16 cellular contexts compared by ENCODE assay signal in the genomic region with DNA sequence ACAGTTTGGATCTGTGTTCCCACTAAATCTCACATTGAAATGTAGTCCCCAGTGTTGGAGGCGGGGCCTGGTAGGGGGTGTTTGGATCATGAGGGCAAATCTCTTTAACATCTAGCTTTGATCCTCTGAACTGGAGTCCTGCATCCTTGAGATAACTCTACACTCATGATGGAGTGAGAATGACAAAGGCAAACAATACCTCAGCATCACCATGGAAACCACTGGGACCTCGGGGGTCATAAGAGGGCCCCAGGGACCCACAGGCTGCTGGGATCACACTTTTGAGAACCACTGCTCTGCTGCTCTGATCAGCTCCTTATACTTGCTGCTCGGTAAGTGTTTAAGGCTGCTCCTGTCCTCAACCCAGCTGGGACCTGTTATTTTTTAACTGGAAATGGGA. TPM values are rescaled to one million over a fixed set of nuclear protein-coding genes. Genes with fewer than 3 reads are reported as not detected.
DNase-seq lines count a peak whose midpoint lies in the region; ATAC-seq and TF ChIP-seq lines count a peak whose summit lies in the region.
"Had no signal": no experiment of that assay in that cellular context is flagged by ENCODE, and none has a peak within 500 bp of the region (broad histone marks: within the 10 kb centered on the region; RNA-seq: fewer than 3 reads in every experiment).

No MANE protein-coding gene starts in this region.

- no peak overlapping the region for H3K9ac ChIP-seq in neural progenitor cell

- no peak overlapping the region for H3K27ac ChIP-seq in neural progenitor cell
- H3K27ac ChIP-seq: C4-2B had no signal

- H3K4me3 Mint-ChIP-seq in chondrocyte (ENCODE audit: unreplicated experiment) (no peak overlapping the region), neural progenitor cell (no peak overlapping the region)
- no peak overlapping the region for H3K4me3 Mint-ChIP-seq in activated naive CD8-positive, alpha-beta T cell treated with anti-CD3 and anti-CD28 coated beads, Interleukin-2, amount 50 U/mL, for 24 hours
- H3K4me3 Mint-ChIP-seq in effector memory CD8-positive, alpha-beta T cell: no peak overlapping the region
- H3K4me3 Mint-ChIP-seq: CD4-positive, alpha-beta T cell; GM23338; HFFc6 had no signal

- no peaks in the 10 kb centered on the region for H3K27me3 ChIP-seq in neural progenitor cell

- no peaks in the 10 kb centered on the region for H3K4me1 ChIP-seq in neural progenitor cell
- H3K4me1 ChIP-seq: Caco-2 had no signal

- H3F3A ChIP-seq in neural progenitor cell (ENCODE audit: low read depth): no peaks in the 10 kb centered on the region

- ATAC-seq in activated naive CD8-positive, alpha-beta T cell treated with anti-CD3 and anti-CD28 coated beads, Interleukin-2, amount 50 U/mL, for 24 hours: no peak
- no peak for ATAC-seq in GM19023 (IDR thresholded peaks at IDR 0.05; ENCODE audit: unreplicated experiment)
- no peak for ATAC-seq in effector memory CD8-positive, alpha-beta T cell (replicated peaks)
- ATAC-seq: GM23338, HCT116 had no signal

- DNase-seq in activated CD8-positive, alpha-beta memory T cell treated with anti-CD3 and anti-CD28 coated beads for 24 hours: peak; percentile 19
- no peak for DNase-seq in activated CD8-positive, alpha-beta memory T cell treated with anti-CD3 and anti-CD28 coated beads, Interleukin-2, amount 50 U/mL, for 48 hours
- DNase-seq in chondrocyte (ENCODE audit: low spot score): peak; percentile 17
- DNase-seq in neural progenitor cell (ENCODE audit: low spot score): no peak
- DNase-seq in stimulated activated CD8-positive, alpha-beta memory T cell treated with anti-CD3 and anti-CD28 coated beads, Interleukin-4, amount 100 ng/mL, for 48 hours: peak; percentile 9
- DNase-seq in activated naive CD8-positive, alpha-beta T cell treated with anti-CD3 and anti-CD28 coated beads, Interleukin-2, amount 50 U/mL, for 24 hours: no peak
- DNase-seq in effector memory CD8-positive, alpha-beta T cell: no peak
- DNase-seq: ACHN; CD4-positive, alpha-beta T cell; HFFc6; IMR-90 had no signal

- H3K36me3 ChIP-seq in neural progenitor cell: no peaks in the 10 kb centered on the region

- H3K79me2 ChIP-seq in neural progenitor cell (ENCODE audit: low read depth): no peaks in the 10 kb centered on the region

- H3K36me3 Mint-ChIP-seq in chondrocyte (ENCODE audit: low read depth): peaks cover 18% of the 10 kb centered on the region
- peaks cover 25% of the 10 kb centered on the region for H3K36me3 Mint-ChIP-seq in neural progenitor cell
- H3K36me3 Mint-ChIP-seq in activated naive CD8-positive, alpha-beta T cell treated with anti-CD3 and anti-CD28 coated beads, Interleukin-2, amount 50 U/mL, for 24 hours (ENCODE audit: low read depth): peaks cover 15% of the 10 kb centered on the region
- H3K36me3 Mint-ChIP-seq in effector memory CD8-positive, alpha-beta T cell (ENCODE audit: insufficient read depth): peaks cover 9% of the 10 kb centered on the region

- H3K4me3 ChIP-seq in neural progenitor cell: no peak overlapping the region
- H3K4me3 ChIP-seq: GM23338 had no signal

- H3K9me3 Mint-ChIP-seq in chondrocyte (ENCODE audit: low read depth): peaks cover 14% of the 10 kb centered on the region
- peaks cover 13% of the 10 kb centered on the region for H3K9me3 Mint-ChIP-seq in neural progenitor cell
- peaks cover 8% of the 10 kb centered on the region for H3K9me3 Mint-ChIP-seq in activated naive CD8-positive, alpha-beta T cell treated with anti-CD3 and anti-CD28 coated beads, Interleukin-2, amount 50 U/mL, for 24 hours
- peaks cover 3 to 7% of the 10 kb centered on the region in 2 donors for H3K9me3 Mint-ChIP-seq in effector memory CD8-positive, alpha-beta T cell

- H3K27me3 Mint-ChIP-seq in chondrocyte (ENCODE audit: low read depth) (no peaks in the 10 kb centered on the region), neural progenitor cell (ENCODE audit: insufficient read depth, low read depth) (no peaks in the 10 kb centered on the region)
- H3K27me3 Mint-ChIP-seq in activated naive CD8-positive, alpha-beta T cell treated with anti-CD3 and anti-CD28 coated beads, Interleukin-2, amount 50 U/mL, for 24 hours: no peaks in the 10 kb centered on the region
- no peaks in the 10 kb centered on the region for H3K27me3 Mint-ChIP-seq in effector memory CD8-positive, alpha-beta T cell
- H3K27me3 Mint-ChIP-seq: CD4-positive, alpha-beta T cell had no signal

- H3K4me1 Mint-ChIP-seq in chondrocyte (ENCODE audit: low read depth): no peaks in the 10 kb centered on the region
- peaks cover 13% of the 10 kb centered on the region for H3K4me1 Mint-ChIP-seq in neural progenitor cell
- no peaks in the 10 kb centered on the region for H3K4me1 Mint-ChIP-seq in activated naive CD8-positive, alpha-beta T cell treated with anti-CD3 and anti-CD28 coated beads, Interleukin-2, amount 50 U/mL, for 24 hours
- no peaks in the 10 kb centered on the region for H3K4me1 Mint-ChIP-seq in effector memory CD8-positive, alpha-beta T cell (ENCODE audit: low read depth in 2 of 2)
- H3K4me1 Mint-ChIP-seq: GM23338 had no signal

- H2AFZ ChIP-seq in neural progenitor cell (replicated peaks): no peak overlapping the region
- H2AFZ ChIP-seq: GM23338 had no signal

- H4K20me1 ChIP-seq in neural progenitor cell (ENCODE audit: low read depth): no peaks in the 10 kb centered on the region

- no peak overlapping the region for H3K4me2 ChIP-seq in neural progenitor cell
- H3K4me2 ChIP-seq: GM23338 had no signal

- H3K9me3 ChIP-seq in neural progenitor cell (ENCODE audit: low read depth): peaks cover 8% of the 10 kb centered on the region

- H3K27ac Mint-ChIP-seq in chondrocyte (ENCODE audit: unreplicated experiment) (no peak overlapping the region), neural progenitor cell (peak overlapping the region; percentile 34)
- no peak overlapping the region for H3K27ac Mint-ChIP-seq in activated naive CD8-positive, alpha-beta T cell treated with anti-CD3 and anti-CD28 coated beads, Interleukin-2, amount 50 U/mL, for 24 hours
- no peak overlapping the region for H3K27ac Mint-ChIP-seq in effector memory CD8-positive, alpha-beta T cell
- H3K27ac Mint-ChIP-seq: CD4-positive, alpha-beta T cell; GM23338; HFFc6 had no signal

- TF ChIP-seq CTCF in chondrocyte (IDR thresholded peaks at IDR 0.05): no peak
- no peak for TF ChIP-seq CTCF in neural progenitor cell (IDR thresholded peaks at IDR 0.05)

RNA-seq across cellular contexts. Expression of gene OBSCN, which starts 13.4 kb away (rescaled TPM):
- total RNA-seq in chondrocyte: 6.3 to 11.4 TPM (median 10.2 TPM) in 3 replicates
- 5.1 and 14.9 TPM in 2 replicates for total RNA-seq in neural progenitor cell (ENCODE audit: low replicate concordance)

RNA-seq across cellular contexts. Expression of gene IBA57, which starts 28.8 kb away (rescaled TPM):
- total RNA-seq in chondrocyte (5.2 to 7.7 TPM (median 5.9 TPM) in 3 replicates), neural progenitor cell (ENCODE audit: low replicate concordance) (2.2 and 6.7 TPM in 2 replicates)

RNA-seq across cellular contexts. Expression of gene GJC2, which starts 44.7 kb away (rescaled TPM):
- 1.5 to 2.0 TPM (median 1.8 TPM) in 3 replicates for total RNA-seq in chondrocyte
- total RNA-seq in neural progenitor cell (ENCODE audit: low replicate concordance): 0.25 TPM in 1 of 2 replicates, not detected in the other

RNA-seq across cellular contexts. Expression of gene GUK1, which starts 54.4 kb away (rescaled TPM):
- total RNA-seq in chondrocyte (155 to 196 TPM (median 189 TPM) in 3 replicates), neural progenitor cell (ENCODE audit: low replicate concordance) (87.7 and 119 TPM in 2 replicates)

Comparison
In these comparisons a context has a peak if more than half of its experiments do, and no peak if none do; other contexts are left out.
1. DNase-seq: peak in activated CD8-positive, alpha-beta memory T cell treated with anti-CD3 and anti-CD28 coated beads for 24 hours (single experiment), chondrocyte (single experiment) and stimulated activated CD8-positive, alpha-beta memory T cell treated with anti-CD3 and anti-CD28 coated beads, Interleukin-4, amount 100 ng/mL, for 48 hours (single experiment); none in activated CD8-positive, alpha-beta memory T cell treated with anti-CD3 and anti-CD28 coated beads, Interleukin-2, amount 50 U/mL, for 48 hours (single experiment), neural progenitor cell (single experiment), activated naive CD8-positive, alpha-beta T cell treated with anti-CD3 and anti-CD28 coated beads, Interleukin-2, amount 50 U/mL, for 24 hours (single experiment) and effector memory CD8-positive, alpha-beta T cell (0 of 3).